ENCODE assay signal across 1 cellular context in genomic region chr6:32970413-32971244, GRCh38.
A peak's percentile ranks its signal among the peaks of the same experiment; 100 is the strongest.
TF ChIP-seq lines count a peak whose summit lies in the region.

No MANE protein-coding gene starts in this region.

TF ChIP-seq in WTC11, 78 proteins besides CTCF, POLR2A, EP300 and RAD21 (continued from another document):
- no peak for TF ChIP-seq NFYB (CRISPR knock-in tag; conservative IDR thresholded peaks at IDR 0.05; ENCODE audit: low read depth)
- TF ChIP-seq ZBTB21 (CRISPR knock-in tag; IDR thresholded peaks at IDR 0.05; ENCODE audit: borderline replicate concordance), result no peak
- TF ChIP-seq IRF2 (CRISPR knock-in tag; IDR thresholded peaks at IDR 0.05; ENCODE audit: borderline replicate concordance, low read depth), result no peak
- no peak for TF ChIP-seq ZNF121 (CRISPR knock-in tag; IDR thresholded peaks at IDR 0.05)
- TF ChIP-seq ZMAT4 (CRISPR knock-in tag; IDR thresholded peaks at IDR 0.05), result 0 out of 2 replicates have a peak, but pooled peaks have one; percentile 17
- no peak for TF ChIP-seq GRHL2 (CRISPR knock-in tag; IDR thresholded peaks at IDR 0.05; ENCODE audit: insufficient replicate concordance, severe bottlenecking)
- no peak; the same call in 1 of the 2 replicates for TF ChIP-seq ELF4 (CRISPR knock-in tag; IDR thresholded peaks at IDR 0.05; ENCODE audit: low read depth)
- TF ChIP-seq ZNF671 (CRISPR knock-in tag; IDR thresholded peaks at IDR 0.05), result 0 out of 2 replicates have a peak, but pooled peaks have one; percentile 49
- TF ChIP-seq TEAD4 (CRISPR knock-in tag; IDR thresholded peaks at IDR 0.05), result 0 out of 2 replicates have a peak, but pooled peaks have one; percentile 27
- TF ChIP-seq FOXP1 (CRISPR knock-in tag; IDR thresholded peaks at IDR 0.05; ENCODE audit: borderline replicate concordance), result no peak
- no peak for TF ChIP-seq ZNF232 (CRISPR knock-in tag; IDR thresholded peaks at IDR 0.05)
- TF ChIP-seq, protein P1, sequence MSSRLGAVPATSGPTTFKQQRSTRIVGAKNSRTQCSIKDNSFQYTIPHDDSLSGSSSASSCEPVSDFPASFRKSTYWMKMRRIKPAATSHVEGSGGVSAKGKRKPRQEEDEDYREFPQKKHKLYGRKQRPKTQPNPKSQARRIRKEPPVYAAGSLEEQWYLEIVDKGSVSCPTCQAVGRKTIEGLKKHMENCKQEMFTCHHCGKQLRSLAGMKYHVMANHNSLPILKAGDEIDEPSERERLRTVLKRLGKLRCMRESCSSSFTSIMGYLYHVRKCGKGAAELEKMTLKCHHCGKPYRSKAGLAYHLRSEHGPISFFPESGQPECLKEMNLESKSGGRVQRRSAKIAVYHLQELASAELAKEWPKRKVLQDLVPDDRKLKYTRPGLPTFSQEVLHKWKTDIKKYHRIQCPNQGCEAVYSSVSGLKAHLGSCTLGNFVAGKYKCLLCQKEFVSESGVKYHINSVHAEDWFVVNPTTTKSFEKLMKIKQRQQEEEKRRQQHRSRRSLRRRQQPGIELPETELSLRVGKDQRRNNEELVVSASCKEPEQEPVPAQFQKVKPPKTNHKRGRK (CRISPR knock-in tag; IDR thresholded peaks at IDR 0.05; ENCODE audit: borderline replicate concordance), result no peak
- no peak for TF ChIP-seq RORB (CRISPR knock-in tag; IDR thresholded peaks at IDR 0.05)
- no peak for TF ChIP-seq ARID4B (CRISPR knock-in tag; IDR thresholded peaks at IDR 0.05; ENCODE audit: borderline replicate concordance)
- TF ChIP-seq IRF1 (CRISPR knock-in tag; IDR thresholded peaks at IDR 0.05), result no peak
- peak; percentile 69; the same call in 1 of the 2 replicates for TF ChIP-seq AR (CRISPR knock-in tag; IDR thresholded peaks at IDR 0.05)
- TF ChIP-seq MAX (CRISPR knock-in tag; IDR thresholded peaks at IDR 0.05), result no peak
- TF ChIP-seq ERG (CRISPR knock-in tag; IDR thresholded peaks at IDR 0.05), result no peak
- TF ChIP-seq, protein P2, sequence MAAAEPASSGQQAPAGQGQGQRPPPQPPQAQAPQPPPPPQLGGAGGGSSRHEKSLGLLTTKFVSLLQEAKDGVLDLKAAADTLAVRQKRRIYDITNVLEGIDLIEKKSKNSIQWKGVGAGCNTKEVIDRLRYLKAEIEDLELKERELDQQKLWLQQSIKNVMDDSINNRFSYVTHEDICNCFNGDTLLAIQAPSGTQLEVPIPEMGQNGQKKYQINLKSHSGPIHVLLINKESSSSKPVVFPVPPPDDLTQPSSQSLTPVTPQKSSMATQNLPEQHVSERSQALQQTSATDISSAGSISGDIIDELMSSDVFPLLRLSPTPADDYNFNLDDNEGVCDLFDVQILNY (CRISPR knock-in tag; IDR thresholded peaks at IDR 0.05), result no peak
- TF ChIP-seq, protein P3, sequence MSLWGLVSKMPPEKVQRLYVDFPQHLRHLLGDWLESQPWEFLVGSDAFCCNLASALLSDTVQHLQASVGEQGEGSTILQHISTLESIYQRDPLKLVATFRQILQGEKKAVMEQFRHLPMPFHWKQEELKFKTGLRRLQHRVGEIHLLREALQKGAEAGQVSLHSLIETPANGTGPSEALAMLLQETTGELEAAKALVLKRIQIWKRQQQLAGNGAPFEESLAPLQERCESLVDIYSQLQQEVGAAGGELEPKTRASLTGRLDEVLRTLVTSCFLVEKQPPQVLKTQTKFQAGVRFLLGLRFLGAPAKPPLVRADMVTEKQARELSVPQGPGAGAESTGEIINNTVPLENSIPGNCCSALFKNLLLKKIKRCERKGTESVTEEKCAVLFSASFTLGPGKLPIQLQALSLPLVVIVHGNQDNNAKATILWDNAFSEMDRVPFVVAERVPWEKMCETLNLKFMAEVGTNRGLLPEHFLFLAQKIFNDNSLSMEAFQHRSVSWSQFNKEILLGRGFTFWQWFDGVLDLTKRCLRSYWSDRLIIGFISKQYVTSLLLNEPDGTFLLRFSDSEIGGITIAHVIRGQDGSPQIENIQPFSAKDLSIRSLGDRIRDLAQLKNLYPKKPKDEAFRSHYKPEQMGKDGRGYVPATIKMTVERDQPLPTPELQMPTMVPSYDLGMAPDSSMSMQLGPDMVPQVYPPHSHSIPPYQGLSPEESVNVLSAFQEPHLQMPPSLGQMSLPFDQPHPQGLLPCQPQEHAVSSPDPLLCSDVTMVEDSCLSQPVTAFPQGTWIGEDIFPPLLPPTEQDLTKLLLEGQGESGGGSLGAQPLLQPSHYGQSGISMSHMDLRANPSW (CRISPR knock-in tag; conservative IDR thresholded peaks at IDR 0.05; ENCODE audit: low read depth), result no peak
- TF ChIP-seq PRRX2 (CRISPR knock-in tag; IDR thresholded peaks at IDR 0.05), result 0 out of 2 replicates have a peak, but pooled peaks have one; percentile 71
- TF ChIP-seq AFF4 (CRISPR knock-in tag; IDR thresholded peaks at IDR 0.05; ENCODE audit: borderline replicate concordance), result no peak
- TF ChIP-seq, protein P4, sequence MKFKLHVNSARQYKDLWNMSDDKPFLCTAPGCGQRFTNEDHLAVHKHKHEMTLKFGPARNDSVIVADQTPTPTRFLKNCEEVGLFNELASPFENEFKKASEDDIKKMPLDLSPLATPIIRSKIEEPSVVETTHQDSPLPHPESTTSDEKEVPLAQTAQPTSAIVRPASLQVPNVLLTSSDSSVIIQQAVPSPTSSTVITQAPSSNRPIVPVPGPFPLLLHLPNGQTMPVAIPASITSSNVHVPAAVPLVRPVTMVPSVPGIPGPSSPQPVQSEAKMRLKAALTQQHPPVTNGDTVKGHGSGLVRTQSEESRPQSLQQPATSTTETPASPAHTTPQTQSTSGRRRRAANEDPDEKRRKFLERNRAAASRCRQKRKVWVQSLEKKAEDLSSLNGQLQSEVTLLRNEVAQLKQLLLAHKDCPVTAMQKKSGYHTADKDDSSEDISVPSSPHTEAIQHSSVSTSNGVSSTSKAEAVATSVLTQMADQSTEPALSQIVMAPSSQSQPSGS (CRISPR knock-in tag; IDR thresholded peaks at IDR 0.05; ENCODE audit: borderline replicate concordance, low read depth), result no peak
- no peak for TF ChIP-seq MXD4 (CRISPR knock-in tag; IDR thresholded peaks at IDR 0.05; ENCODE audit: borderline replicate concordance)
- TF ChIP-seq JUN (CRISPR knock-in tag; IDR thresholded peaks at IDR 0.05), result no peak
- no peak for TF ChIP-seq CREM (CRISPR knock-in tag; IDR thresholded peaks at IDR 0.05)
- TF ChIP-seq ATF3 (CRISPR knock-in tag; conservative IDR thresholded peaks at IDR 0.05), result no peak
- TF ChIP-seq, protein P5, sequence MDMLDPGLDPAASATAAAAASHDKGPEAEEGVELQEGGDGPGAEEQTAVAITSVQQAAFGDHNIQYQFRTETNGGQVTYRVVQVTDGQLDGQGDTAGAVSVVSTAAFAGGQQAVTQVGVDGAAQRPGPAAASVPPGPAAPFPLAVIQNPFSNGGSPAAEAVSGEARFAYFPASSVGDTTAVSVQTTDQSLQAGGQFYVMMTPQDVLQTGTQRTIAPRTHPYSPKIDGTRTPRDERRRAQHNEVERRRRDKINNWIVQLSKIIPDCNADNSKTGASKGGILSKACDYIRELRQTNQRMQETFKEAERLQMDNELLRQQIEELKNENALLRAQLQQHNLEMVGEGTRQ (CRISPR knock-in tag; IDR thresholded peaks at IDR 0.05), result no peak
